Comparison of ENCODE assay signal across 11 cellular contexts in genomic region chr1:110873856-110874255, GRCh38. TPM values are rescaled to one million over a fixed set of nuclear protein-coding genes. Genes with fewer than 3 reads are reported as not detected.
DNase-seq lines count a peak whose midpoint lies in the region; ATAC-seq and TF ChIP-seq lines count a peak whose summit lies in the region.
"Had no signal": no experiment of that assay in that cellular context is flagged by ENCODE, and none has a peak within 500 bp of the region (broad histone marks: within the 10 kb centered on the region; RNA-seq: fewer than 3 reads in every experiment).

No MANE protein-coding gene starts in this region.

- peak overlapping the region; percentile 94 to 99 (median 98) for H3K27ac Mint-ChIP-seq in CD8-positive, alpha-beta memory T cell
- peak overlapping the region; percentile 94 for H3K27ac Mint-ChIP-seq in central memory CD8-positive, alpha-beta T cell (ENCODE audit: low read depth)

- H3K27ac ChIP-seq in CD8-positive, alpha-beta memory T cell (ENCODE audit: low read depth, low read length) = peak overlapping the region; percentile 95
- peak overlapping the region; percentile 92 for H3K27ac ChIP-seq in KOPT-K1 (ENCODE audit: low read depth, low read length, poor library complexity, severe bottlenecking)
- peak overlapping the region in 3 of 4 donors; percentile 16 to 60 (median 55) for H3K27ac ChIP-seq in sigmoid colon
- no peak overlapping the region for H3K27ac ChIP-seq in substantia nigra (ENCODE audit: low read depth, low read length, poor library complexity, severe bottlenecking)

- peak overlapping the region; percentile 94 for H3K4me3 ChIP-seq in CD8-positive, alpha-beta memory T cell (ENCODE audit: low read length)
- H3K4me3 ChIP-seq in sigmoid colon = peak overlapping the region in 3 of 4 donors; percentile 13 to 38 (median 27)

- peak overlapping the region; percentile 97 to 99 (median 99) for H3K4me3 Mint-ChIP-seq in CD8-positive, alpha-beta memory T cell
- H3K4me3 Mint-ChIP-seq in central memory CD8-positive, alpha-beta T cell = peak overlapping the region; percentile 99

- 39 to 74% methylated on average over 4 of the region's 4 CpGs for WGBS in sigmoid colon, 2 donors

- H3K4me1 ChIP-seq in CD8-positive, alpha-beta memory T cell (ENCODE audit: insufficient read depth, low read length) = peaks cover 52% of the 10 kb centered on the region
- no peaks in the 10 kb centered on the region for H3K4me1 ChIP-seq in sigmoid colon

- ATAC-seq in central memory CD8-positive, alpha-beta T cell (replicated peaks; ENCODE audit: extremely low read depth, poor library complexity, severe bottlenecking) = no peak
- ATAC-seq in GM21390 (IDR thresholded peaks at IDR 0.05; ENCODE audit: unreplicated experiment) = no peak

- POLR2A ChIA-PET in CD8-positive, alpha-beta memory T cell (lab: Charles Lee) = interaction anchor here (0.6 to 2.4 kb wide), 5 partner anchors 9 to 643 kb away, joined by 3 to 13 read pairs (median 6); partner anchors contain the start of gene LRIF1

- H3K27me3 ChIP-seq in CD8-positive, alpha-beta memory T cell (ENCODE audit: insufficient read depth, low read length, poor library complexity, severe bottlenecking) = no peaks in the 10 kb centered on the region
- H3K27me3 ChIP-seq in sigmoid colon = no peaks in the 10 kb centered on the region

- H3K36me3 Mint-ChIP-seq in CD8-positive, alpha-beta memory T cell = peaks cover 9 to 45% (median 11%) of the 10 kb centered on the region in 3 donors
- peaks cover 29% of the 10 kb centered on the region for H3K36me3 Mint-ChIP-seq in central memory CD8-positive, alpha-beta T cell (ENCODE audit: insufficient read depth)

- TF ChIP-seq CTCF in sigmoid colon (IDR thresholded peaks at IDR 0.05) = no peak

- CTCF ChIA-PET in CD8-positive, alpha-beta memory T cell (lab: Charles Lee) = interaction anchor here (0.7 to 1.9 kb wide), 3 partner anchors 17 to 90 kb away, joined by 3 to 6 read pairs (median 3); partner anchors contain the start of gene LRIF1

- H3K36me3 ChIP-seq in CD8-positive, alpha-beta memory T cell (ENCODE audit: insufficient read depth, low read length) = peaks cover 4% of the 10 kb centered on the region
- H3K36me3 ChIP-seq in KOPT-K1 (ENCODE audit: insufficient read depth, low read length) = 0 out of 2 replicates have a peak, but pooled peaks cover 12% of the 10 kb centered on the region
- H3K36me3 ChIP-seq in sigmoid colon = no peaks in the 10 kb centered on the region

- DNase-seq in CD8-positive, alpha-beta memory T cell = no peak
- no peak for DNase-seq in central memory CD8-positive, alpha-beta T cell (ENCODE audit: low spot score in 2 of 2)
- DNase-seq in sigmoid colon (no peak), substantia nigra (lab: John Stamatoyannopoulos, UW) (no peak), dedifferentiated amniotic fluid mesenchymal stem cell (ENCODE audit: extremely low spot score) (no peak), LoVo (ENCODE audit: low spot score) (no peak)
- DNase-seq: caudate nucleus; SIG-M5; stimulated activated CD4-positive, alpha-beta T cell treated with anti-CD3 and anti-CD28 coated beads, Interleukin-2, amount 100 ng/mL, for 48 hours had no signal

- H3K4me1 Mint-ChIP-seq in CD8-positive, alpha-beta memory T cell = peaks cover 55 to 63% (median 62%) of the 10 kb centered on the region in 3 donors
- H3K4me1 Mint-ChIP-seq in central memory CD8-positive, alpha-beta T cell = peaks cover 60% of the 10 kb centered on the region

- no peaks in the 10 kb centered on the region for H3K9me3 ChIP-seq in CD8-positive, alpha-beta memory T cell (ENCODE audit: low read length)
- H3K9me3 ChIP-seq in KOPT-K1 (ENCODE audit: insufficient read depth, low read length, poor library complexity, severe bottlenecking) = no peaks in the 10 kb centered on the region
- H3K9me3 ChIP-seq in sigmoid colon = peaks cover 0 to 2% (median 0%) of the 10 kb centered on the region in 4 donors

- intact Hi-C loops in sigmoid colon (cut with DNase I) = no loop called here

- no peak for TF ChIP-seq POLR2A in sigmoid colon (IDR thresholded peaks at IDR 0.05)

- no peaks in the 10 kb centered on the region for H3K27me3 Mint-ChIP-seq in CD8-positive, alpha-beta memory T cell
- no peaks in the 10 kb centered on the region for H3K27me3 Mint-ChIP-seq in central memory CD8-positive, alpha-beta T cell

- peaks cover 0 to 1% (median 0%) of the 10 kb centered on the region in 5 donors for H3K9me3 Mint-ChIP-seq in CD8-positive, alpha-beta memory T cell
- H3K9me3 Mint-ChIP-seq in central memory CD8-positive, alpha-beta T cell = no peaks in the 10 kb centered on the region

- no peak for TF ChIP-seq EP300 in sigmoid colon (IDR thresholded peaks at IDR 0.05)

RNA-seq across cellular contexts. Expression of gene CD53, which starts 0.9 kb away (rescaled TPM):
- 100 to 1,000 TPM; 190 to 194 TPM for total RNA-seq in CD8-positive, alpha-beta memory T cell
- polyA plus RNA-seq in CD8-positive, alpha-beta memory T cell = 1,104 TPM
- 10 to 100 TPM in 3 of 4 donors, 1 to 10 TPM in 1; 7.5 to 32.9 (median 26.8) TPM for total RNA-seq in sigmoid colon
- polyA plus RNA-seq in sigmoid colon = 100 to 1,000 TPM in 2 of 3 donors, 10 to 100 TPM in 1; 15.0 to 150 (median 100) TPM

Comparison
In these comparisons a context has a peak if more than half of its experiments do, and no peak if none do; other contexts are left out.
1. RNA of gene CD53, which starts 0.9 kb away (total RNA-seq): 190 to 194 TPM in CD8-positive, alpha-beta memory T cell; 7.5 to 32.9 TPM in sigmoid colon; every median in the first group is over 4 times any median in the second.